ENCODE assay signal across 29 cellular contexts in genomic region chr6:135393289-135393688, GRCh38.
"Had no signal": no experiment of that assay in that cellular context is flagged by ENCODE, and none has a peak within 500 bp of the region (broad histone marks: within the 10 kb centered on the region; RNA-seq: fewer than 3 reads in every experiment).

No MANE protein-coding gene starts in this region.

- ATAC-seq: activated CD4-positive, alpha-beta T cell treated with anti-CD3 and anti-CD28 coated beads for 36 hours; activated CD8-positive, alpha-beta memory T cell treated with anti-CD3 and anti-CD28 coated beads, Interleukin-2, amount 10 ng/mL, durations not matched to agents 7 days and 5 days; activated CD8-positive, alpha-beta T cell treated with anti-CD3 and anti-CD28 coated beads, Interleukin-2, amount 10 ng/mL, durations not matched to agents 7 days and 5 days; activated naive CD8-positive, alpha-beta T cell treated with anti-CD3 and anti-CD28 coated beads, Interleukin-2, amount 50 U/mL, for 24 hours; body of pancreas; esophagus mucosa; gastroesophageal sphincter; T-helper 17 cell had no signal

- H3K9me3 ChIP-seq: adrenal gland, body of pancreas, gastroesophageal sphincter had no signal

- H3K4me3 ChIP-seq: adrenal gland, body of pancreas, cardiac muscle cell, coronary artery, dorsolateral prefrontal cortex, gastroesophageal sphincter had no signal

- H3K4me1 ChIP-seq: adrenal gland, body of pancreas, gastroesophageal sphincter had no signal

- H3K27me3 ChIP-seq: adrenal gland, body of pancreas, cardiac muscle cell, dorsolateral prefrontal cortex, gastroesophageal sphincter had no signal

- H3K27ac ChIP-seq: adrenal gland, body of pancreas, cardiac muscle cell, coronary artery, dorsolateral prefrontal cortex, gastroesophageal sphincter had no signal

- H3K36me3 ChIP-seq: adrenal gland, cardiac muscle cell had no signal

- DNase-seq: activated CD4-positive, alpha-beta memory T cell treated with anti-CD3 and anti-CD28 coated beads for 36 hours; activated CD4-positive, alpha-beta T cell treated with anti-CD3 and anti-CD28 coated beads for 36 hours; activated CD4-positive, alpha-beta T cell treated with anti-CD3 and anti-CD28 coated beads, Interleukin-2, amount 10 ng/mL, durations not matched to agents 24 days and 14 days; activated CD4-positive, CD25-positive, alpha-beta regulatory T cell; activated CD4-positive, CD25-positive, alpha-beta regulatory T cell treated with anti-CD3 and anti-CD28 coated beads, Interleukin-2, amount 50 U/mL, for 72 hours; activated CD8-positive, alpha-beta memory T cell treated with anti-CD3 and anti-CD28 coated beads, Interleukin-2, amount 10 ng/mL, durations not matched to agents 7 days and 5 days; activated CD8-positive, alpha-beta memory T cell treated with anti-CD3 and anti-CD28 coated beads, Interleukin-2, amount 50 U/mL, for 4 hours; activated CD8-positive, alpha-beta T cell treated with anti-CD3 and anti-CD28 coated beads, Interleukin-2, amount 10 ng/mL, durations not matched to agents 7 days and 5 days; activated effector memory CD4-positive, alpha-beta T cell treated with anti-CD3 and anti-CD28 coated beads, Interleukin-2, amount 50 U/mL, for 16 hours; activated naive CD4-positive, alpha-beta T cell treated with anti-CD3 and anti-CD28 coated beads for 36 hours; activated naive CD8-positive, alpha-beta T cell treated with anti-CD3 and anti-CD28 coated beads for 36 hours; activated naive CD8-positive, alpha-beta T cell treated with anti-CD3 and anti-CD28 coated beads, Interleukin-2, amount 50 U/mL, for 24 hours; activated T-cell treated with anti-CD3 and anti-CD28 coated beads, Interleukin-2, amount 50 U/mL, for 1 hour; activated T-cell treated with anti-CD3 and anti-CD28 coated beads, Interleukin-2, amount 50 U/mL, for 48 hours; adrenal gland; amygdala; aorta; body of pancreas; dorsolateral prefrontal cortex; effector memory CD4-positive, alpha-beta T cell; endodermal cell; foreskin melanocyte; T-helper 1 cell; T-helper 17 cell; T1000 had no signal
